ENCODE assay signal across 8 cellular contexts in the genomic region with DNA sequence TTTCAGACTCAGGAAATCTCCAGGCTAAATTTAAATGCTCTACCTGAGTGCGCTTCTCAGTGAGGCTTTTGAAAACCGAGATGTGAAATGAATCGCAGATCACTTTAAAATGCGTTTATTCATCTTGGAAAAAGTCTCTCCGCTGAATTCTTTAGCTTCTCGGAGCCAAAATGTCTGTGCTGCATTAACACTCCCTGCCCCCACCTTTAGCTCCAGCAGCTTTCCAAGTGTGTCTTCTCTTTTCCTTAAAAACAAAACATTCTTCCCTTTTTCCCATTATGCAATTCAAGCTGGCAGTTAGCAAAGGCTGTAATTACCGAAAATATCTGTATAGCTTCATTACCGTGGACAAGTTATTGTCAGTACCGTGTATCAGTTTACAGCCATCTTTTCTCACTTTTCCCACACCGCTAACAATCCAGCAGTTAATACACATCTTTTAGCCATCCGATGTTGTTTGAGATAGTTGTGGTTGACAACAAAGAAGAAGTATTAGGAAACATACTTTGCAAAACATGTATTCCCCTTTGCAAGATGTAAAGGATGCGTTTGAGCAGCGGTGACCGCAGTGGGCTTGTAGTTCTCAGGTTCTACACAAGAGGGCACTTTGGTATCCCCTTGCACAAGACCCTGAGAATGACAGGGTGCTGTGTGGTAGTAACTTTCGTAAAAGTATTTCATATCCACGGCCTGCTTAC.
A peak's percentile ranks its signal among the peaks of the same experiment; 100 is the strongest.
DNase-seq lines count a peak whose midpoint lies in the region; TF ChIP-seq lines count a peak whose summit lies in the region.

No MANE protein-coding gene starts in this region.

- peak; percentile 71 for TF ChIP-seq CTCF in epithelial cell of proximal tubule (conservative IDR thresholded peaks at IDR 0.05; ENCODE audit: low read depth, low read length)
- TF ChIP-seq CTCF in osteocyte (IDR thresholded peaks at IDR 0.05), result peak; percentile 61

- no peak overlapping the region for H3K4me3 ChIP-seq in epithelial cell of proximal tubule (ENCODE audit: low read depth, low read length)

- no peak overlapping the region for H3K4me3 Mint-ChIP-seq in osteocyte (ENCODE audit: unreplicated experiment)

- H3K27ac Mint-ChIP-seq in osteocyte (ENCODE audit: unreplicated experiment), result no peak overlapping the region

- no peaks in the 10 kb centered on the region for H3K36me3 Mint-ChIP-seq in osteocyte (ENCODE audit: unreplicated experiment)

- H3K4me1 Mint-ChIP-seq in osteocyte (ENCODE audit: unreplicated experiment), result peaks cover 4% of the 10 kb centered on the region

- DNase-seq in GM04503 (ENCODE audit: low read depth) (peak; percentile 82), NAMALWA (ENCODE audit: low spot score) (peak; percentile 18), epithelial cell of proximal tubule (ENCODE audit: low read depth) (no peak), osteocyte (ENCODE audit: extremely low spot score, unreplicated experiment) (no peak), RPMI8226 (no peak), glomerular visceral epithelial cell (ENCODE audit: extremely low spot score) (no peak), SHP77 (lab: John Stamatoyannopoulos, UW) (no peak)
- DNase-seq in activated effector memory CD4-positive, alpha-beta T cell treated with Interleukin-2 at 50 U/mL for 16 hours, result no peak

- peaks cover 28% of the 10 kb centered on the region for H3K27me3 Mint-ChIP-seq in osteocyte (ENCODE audit: unreplicated experiment)

- no peaks in the 10 kb centered on the region for H3K9me3 Mint-ChIP-seq in osteocyte (ENCODE audit: unreplicated experiment)

Comparison
In these comparisons a context has a peak if more than half of its experiments do, and no peak if none do; other contexts are left out.
1. DNase-seq: peak in GM04503 (single experiment) and NAMALWA (single experiment); none in epithelial cell of proximal tubule (single experiment), osteocyte (single experiment), RPMI8226 (single experiment), glomerular visceral epithelial cell (single experiment), SHP77 (0 of 2) and activated effector memory CD4-positive, alpha-beta T cell treated with Interleukin-2 at 50 U/mL for 16 hours (single experiment).